In the genomic region with DNA sequence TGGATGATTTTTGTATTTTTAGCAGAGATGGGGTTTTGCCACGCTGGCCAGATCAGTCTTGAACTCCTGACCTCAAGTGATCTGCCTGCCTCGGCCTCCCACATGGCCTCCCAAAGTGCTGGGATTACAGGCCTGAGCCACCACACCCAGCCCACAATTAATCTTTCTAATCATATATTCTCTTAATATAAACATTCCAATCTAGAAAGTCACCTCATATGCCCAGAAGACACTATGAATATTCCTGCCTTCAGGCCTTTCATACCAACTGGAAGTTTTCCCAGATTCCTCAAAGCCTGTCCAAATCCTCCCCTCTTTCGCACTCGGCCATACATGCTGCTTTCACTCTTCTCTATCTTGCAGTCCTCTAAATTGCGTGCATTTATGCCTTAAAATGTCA, we compare ENCODE assay signal across 11 cellular contexts. TPM values are rescaled to one million over a fixed set of nuclear protein-coding genes. Genes with fewer than 3 reads are reported as not detected.
DNase-seq lines count a peak whose midpoint lies in the region; ATAC-seq, FAIRE-seq and TF ChIP-seq lines count a peak whose summit lies in the region.
"Had no signal": no experiment of that assay in that cellular context is flagged by ENCODE, and none has a peak within 500 bp of the region (broad histone marks: within the 10 kb centered on the region; RNA-seq: fewer than 3 reads in every experiment).

No MANE protein-coding gene starts in this region.

- no peak overlapping the region for H4K8ac ChIP-seq in IMR-90 (ENCODE audit: low read depth in 2 of 2, low read length in 2 of 2)

- no peak for TF ChIP-seq POLR2A in IMR-90 (IDR thresholded peaks at IDR 0.05; ENCODE audit: low read depth, low read length)
- no peak for TF ChIP-seq POLR2A in spleen (IDR thresholded peaks at IDR 0.05)

- no peaks in the 10 kb centered on the region for H3K27me3 Mint-ChIP-seq in activated CD8-positive, alpha-beta memory T cell treated with anti-CD3 and anti-CD28 coated beads, Interleukin-2, amount 10 ng/mL, durations not matched to agents 7 days and 5 days
- H3K27me3 Mint-ChIP-seq in chondrocyte (ENCODE audit: low read depth), result no peaks in the 10 kb centered on the region
- H3K27me3 Mint-ChIP-seq: activated naive CD4-positive, alpha-beta T cell treated with anti-CD3 and anti-CD28 coated beads, Interleukin-2, amount 50 U/mL, for 24 hours; B cell had no signal

- H2AFZ ChIP-seq in IMR-90 (replicated peaks; ENCODE audit: low read length, poor library complexity), result no peak overlapping the region

- no TSS peak for BruUV-seq in IMR-90 (replicated peaks; lab: Mats Ljungman, UMichigan)

- CTCF ChIA-PET in activated CD8-positive, alpha-beta memory T cell treated with anti-CD3 and anti-CD28 coated beads, Interleukin-2, amount 10 ng/mL, durations not matched to agents 7 days and 5 days (lab: Charles Lee), result interaction anchor here (1.0 to 1.7 kb wide), 3 partner anchors 12 to 126 kb away, joined by 3 to 4 read pairs (median 3); no protein-coding TSS in a partner anchor
- CTCF ChIA-PET in IMR-90 (lab: Yijun Ruan, JAX), result no interaction called here

- H2BK120ac ChIP-seq in IMR-90 (ENCODE audit: low read depth, low read length), result no peak overlapping the region

- no peak overlapping the region for H4K91ac ChIP-seq in IMR-90 (ENCODE audit: insufficient read depth, low read depth, low read length)

- H4K20me1 ChIP-seq in IMR-90 (ENCODE audit: insufficient read depth, low read length), result peaks cover 12% of the 10 kb centered on the region

- peak overlapping the region; percentile 37 for H3K4ac ChIP-seq in IMR-90 (ENCODE audit: low read depth, low read length)

- no peak overlapping the region for H2AK5ac ChIP-seq in IMR-90 (ENCODE audit: low read depth, low read length)

- peaks cover 6% of the 10 kb centered on the region; the same call in 1 of the 2 replicates for H3K9me1 ChIP-seq in IMR-90 (ENCODE audit: insufficient read depth, low read length)

- WGBS in IMR-90 (ENCODE audit: extremely low coverage in 2 of 2, insufficient read length in 1 of 2), 2 experiments, result 51% methylated on average over 2 of the region's 5 CpGs; no CpG with 5 or more reads in 1 of the 2 experiments
- WGBS in spleen, 5 donors, result 88 to 91% (median 88%) methylated on average over 5 of the region's 5 CpGs

- TF ChIP-seq CTCF in IMR-90 (conservative IDR thresholded peaks at IDR 0.05; ENCODE audit: low read depth, low read length) (no peak), chondrocyte (IDR thresholded peaks at IDR 0.05) (no peak), spleen (IDR thresholded peaks at IDR 0.05 in 8 of 11, conservative IDR thresholded peaks at IDR 0.05 in 3 of 11) (no peak)

- no peak overlapping the region for H2AK9ac ChIP-seq in IMR-90 (replicated peaks; ENCODE audit: low read depth, low read length, poor library complexity)

- H3K9me3 ChIP-seq in IMR-90 (ENCODE audit: control insufficient read depth, insufficient read depth, low read length), result no peaks in the 10 kb centered on the region
- H3K9me3 ChIP-seq in skeletal muscle satellite cell (replicated peaks; ENCODE audit: low read length), result no peaks in the 10 kb centered on the region
- no peaks in the 10 kb centered on the region for H3K9me3 ChIP-seq in spleen

- dilution Hi-C loops in IMR-90 (cut with HindIII; ENCODE audit: low sequenced_read_pairs, unreplicated experiment), result no loop called here

- H3K4me1 Mint-ChIP-seq in activated CD8-positive, alpha-beta memory T cell treated with anti-CD3 and anti-CD28 coated beads, Interleukin-2, amount 10 ng/mL, durations not matched to agents 7 days and 5 days, result peaks cover 29% of the 10 kb centered on the region
- H3K4me1 Mint-ChIP-seq in chondrocyte (ENCODE audit: low read depth), result peaks cover 39% of the 10 kb centered on the region

- FAIRE-seq in GM19239 (lab: Jason Lieb, UNC), result no peak

- peak overlapping the region; percentile 17 for H2BK5ac ChIP-seq in IMR-90 (ENCODE audit: low read depth, low read length, poor library complexity, severe bottlenecking)

- no peak overlapping the region for H2BK20ac ChIP-seq in IMR-90 (ENCODE audit: low read depth, low read length)

- no peak overlapping the region for H3K56ac ChIP-seq in IMR-90 (ENCODE audit: extremely low read depth, insufficient read depth, low read length)

- no peak overlapping the region for H3K14ac ChIP-seq in IMR-90 (replicated peaks; ENCODE audit: low read depth, low read length)

- TF ChIP-seq RAD21 in IMR-90 (IDR thresholded peaks at IDR 0.05; ENCODE audit: low read length), result no peak

- H3K27me3 ChIP-seq in IMR-90 (ENCODE audit: control insufficient read depth, insufficient read depth, low read length) (no peaks in the 10 kb centered on the region), skeletal muscle satellite cell (ENCODE audit: control insufficient read depth, insufficient read depth, low read length) (no peaks in the 10 kb centered on the region), spleen (replicated peaks in 1 of 7) (no peaks in the 10 kb centered on the region)

- H3K4me2 ChIP-seq in IMR-90 (ENCODE audit: low read depth, low read length) (peak overlapping the region; percentile 52; the same call in 1 of the 2 replicates), skeletal muscle satellite cell (ENCODE audit: low read length) (peak overlapping the region; percentile 24)

- H3K9me3 Mint-ChIP-seq in activated CD8-positive, alpha-beta memory T cell treated with anti-CD3 and anti-CD28 coated beads, Interleukin-2, amount 10 ng/mL, durations not matched to agents 7 days and 5 days (ENCODE audit: low read depth), result no peaks in the 10 kb centered on the region
- H3K9me3 Mint-ChIP-seq in chondrocyte (ENCODE audit: low read depth), result no peaks in the 10 kb centered on the region
- H3K9me3 Mint-ChIP-seq: activated naive CD4-positive, alpha-beta T cell treated with anti-CD3 and anti-CD28 coated beads, Interleukin-2, amount 50 U/mL, for 24 hours had no signal

- H3K9ac ChIP-seq in IMR-90 (ENCODE audit: low read depth, low read length) (no peak overlapping the region), skeletal muscle satellite cell (ENCODE audit: low read depth, low read length) (no peak overlapping the region)

- in situ Hi-C loops in IMR-90 (cut with MboI; ENCODE audit: low sequenced_read_pairs), result no loop called here

- POLR2A ChIA-PET in IMR-90 (lab: Charles Lee; ENCODE audit: unreplicated experiment), result no interaction called here

- H3K4me3 ChIP-seq in IMR-90 (ENCODE audit: insufficient read depth, low read depth, low read length), result no peak overlapping the region
- H3K4me3 ChIP-seq in skeletal muscle satellite cell (ENCODE audit: low read length), result no peak overlapping the region
- H3K4me3 ChIP-seq in spleen, result no peak overlapping the region

- intact Hi-C loops in IMR-90 (cut with micrococcal nuclease) (no loop called here), spleen (cut with DNase I; ENCODE audit: low total_unique reads) (no loop called here)

- peaks cover 25 to 50% of the 10 kb centered on the region in 2 experiments for H3K79me1 ChIP-seq in IMR-90 (ENCODE audit: low read depth in 1 of 2, low read length in 2 of 2)

- H3K27ac Mint-ChIP-seq in activated CD8-positive, alpha-beta memory T cell treated with anti-CD3 and anti-CD28 coated beads, Interleukin-2, amount 10 ng/mL, durations not matched to agents 7 days and 5 days, result peak overlapping the region; percentile 82
- H3K27ac Mint-ChIP-seq in chondrocyte (ENCODE audit: unreplicated experiment), result peak overlapping the region; percentile 86
- H3K27ac Mint-ChIP-seq: activated naive CD4-positive, alpha-beta T cell treated with anti-CD3 and anti-CD28 coated beads, Interleukin-2, amount 50 U/mL, for 24 hours; B cell had no signal

- no peak overlapping the region for H3K23ac ChIP-seq in IMR-90 (ENCODE audit: low read depth, low read length)

- H3K36me3 ChIP-seq in IMR-90 (ENCODE audit: control insufficient read depth, insufficient read depth, low read length) (no peaks in the 10 kb centered on the region; the same call in 1 of the 2 replicates), skeletal muscle satellite cell (ENCODE audit: insufficient read depth, low read length) (peaks cover 6% of the 10 kb centered on the region), spleen (peaks cover 0 to 21% (median 0%) of the 10 kb centered on the region in 6 donors)

- no peak overlapping the region for H2BK15ac ChIP-seq in IMR-90 (ENCODE audit: low read depth, low read length)

- H3K4me1 ChIP-seq in IMR-90 (ENCODE audit: control insufficient read depth, insufficient read depth, low read length), result peaks cover 4% of the 10 kb centered on the region; the same call in 1 of the 2 replicates
- H3K4me1 ChIP-seq in skeletal muscle satellite cell (ENCODE audit: control insufficient read depth, insufficient read depth, low read length), result peaks cover 24% of the 10 kb centered on the region
- peaks cover 0 to 64% (median 23%) of the 10 kb centered on the region in 6 donors for H3K4me1 ChIP-seq in spleen

- peaks cover 18% of the 10 kb centered on the region for H3K36me3 Mint-ChIP-seq in activated CD8-positive, alpha-beta memory T cell treated with anti-CD3 and anti-CD28 coated beads, Interleukin-2, amount 10 ng/mL, durations not matched to agents 7 days and 5 days
- H3K36me3 Mint-ChIP-seq in chondrocyte (ENCODE audit: low read depth), result no peaks in the 10 kb centered on the region

- H3K27ac ChIP-seq in IMR-90 (ENCODE audit: insufficient read depth, low read length) (peak overlapping the region; percentile 62; the same call in 1 of the 2 replicates), spleen (peak overlapping the region in 3 of 8 donors; percentile 26 to 60 (median 39))

- no peak for DNase-seq in activated CD8-positive, alpha-beta memory T cell treated with anti-CD3 and anti-CD28 coated beads, Interleukin-2, amount 10 ng/mL, durations not matched to agents 7 days and 5 days
- no peak for DNase-seq in activated CD8-positive, alpha-beta memory T cell treated with anti-CD3 and anti-CD28 coated beads, Interleukin-2, amount 50 U/mL, for 48 hours
- DNase-seq in IMR-90 (peak; percentile 83), chondrocyte (ENCODE audit: low spot score) (no peak), GM19239 (ENCODE audit: insufficient read length, low spot score) (no peak), CD1c-positive myeloid dendritic cell (ENCODE audit: extremely low spot score) (no peak), spleen (no peak)
- DNase-seq: NCI-H510A had no signal

- H3K18ac ChIP-seq in IMR-90 (ENCODE audit: low read depth, low read length), result no peak overlapping the region

- peak; percentile 22 for ATAC-seq in activated CD8-positive, alpha-beta memory T cell treated with anti-CD3 and anti-CD28 coated beads, Interleukin-2, amount 10 ng/mL, durations not matched to agents 7 days and 5 days
- ATAC-seq in IMR-90 (ENCODE audit: low read depth), result peak; percentile 84

- peak overlapping the region; percentile 58 for H3K4me3 Mint-ChIP-seq in activated CD8-positive, alpha-beta memory T cell treated with anti-CD3 and anti-CD28 coated beads, Interleukin-2, amount 10 ng/mL, durations not matched to agents 7 days and 5 days
- peak overlapping the region; percentile 3 for H3K4me3 Mint-ChIP-seq in chondrocyte (ENCODE audit: unreplicated experiment)
- H3K4me3 Mint-ChIP-seq: activated naive CD4-positive, alpha-beta T cell treated with anti-CD3 and anti-CD28 coated beads, Interleukin-2, amount 50 U/mL, for 24 hours; B cell had no signal

- H4K5ac ChIP-seq in IMR-90 (ENCODE audit: low read depth, low read length), result no peak overlapping the region

RNA-seq across cellular contexts. Expression of a gene that starts 32.6 kb away (rescaled TPM):
- total RNA-seq in activated CD8-positive, alpha-beta memory T cell treated with anti-CD3 and anti-CD28 coated beads, Interleukin-2, amount 10 ng/mL, durations not matched to agents 7 days and 5 days, result 10 to 100 TPM; 18.0 to 18.3 TPM
- total RNA-seq in IMR-90 (2012; rRNA removed), result 20.4 and 22.5 TPM in 2 replicates
- polyA plus RNA-seq in IMR-90 (2012; rRNA removed), result 11.3 and 11.7 TPM in 2 replicates
- 1.9 and 3.0 TPM in 2 replicates for polyA plus RNA-seq in IMR-90 (2012; cell fraction: cytosol; rRNA removed)
- 0.95 and 4.9 TPM in 2 replicates for polyA plus RNA-seq in IMR-90 (2012; cell fraction: nucleus; rRNA removed; ENCODE audit: low replicate concordance)
- 34.9 to 40.5 TPM (median 36.3 TPM) in 3 replicates for total RNA-seq in chondrocyte
- total RNA-seq in skeletal muscle satellite cell (2012; rRNA removed), result 28.6 and 29.7 TPM in 2 replicates
- total RNA-seq in spleen, result 100 to 1,000 TPM in 1 of 7 donors, 10 to 100 TPM in 6; 23.4 to 119 (median 27.3) TPM
- polyA plus RNA-seq in spleen, result 1 to 10 TPM in 2 of 3 donors, under 1 TPM in 1; 0.91 to 3.5 (median 1.4) TPM
